ENCODE assay signal across 9 cellular contexts in genomic region chr10:32955790-32956189, GRCh38. TPM values are rescaled to one million over a fixed set of nuclear protein-coding genes. Genes with fewer than 3 reads are reported as not detected.
DNase-seq lines count a peak whose midpoint lies in the region; ATAC-seq, FAIRE-seq and TF ChIP-seq lines count a peak whose summit lies in the region.
"Had no signal": no experiment of that assay in that cellular context is flagged by ENCODE, and none has a peak within 500 bp of the region (broad histone marks: within the 10 kb centered on the region; RNA-seq: fewer than 3 reads in every experiment).

No MANE protein-coding gene starts in this region.

- FAIRE-seq in frontal cortex (lab: Jason Lieb, UNC): no peak

- BruUV-seq in PC-3 (replicated peaks; lab: Mats Ljungman, UMichigan): no TSS peak

- H3K9me3 ChIP-seq in CD4-positive, alpha-beta memory T cell (ENCODE audit: control insufficient read depth in 1 of 2, low read length in 2 of 2): no peaks in the 10 kb centered on the region
- H3K9me3 ChIP-seq in PC-3 (ENCODE audit: low read length): no peaks in the 10 kb centered on the region
- no peaks in the 10 kb centered on the region for H3K9me3 ChIP-seq in neural progenitor cell (ENCODE audit: low read depth)

- peak overlapping the region; percentile 69 for H3K27ac ChIP-seq in CD4-positive, alpha-beta memory T cell (ENCODE audit: low read depth, low read length)
- H3K27ac ChIP-seq in PC-3 (ENCODE audit: low read length): peak overlapping the region; percentile 63
- no peak overlapping the region for H3K27ac ChIP-seq in neural progenitor cell
- H3K27ac ChIP-seq in caudate nucleus (ENCODE audit: low read depth, low read length): no peak overlapping the region

- H4K20me1 ChIP-seq in PC-3 (ENCODE audit: low read length): peaks cover 66% of the 10 kb centered on the region
- peaks cover 58% of the 10 kb centered on the region for H4K20me1 ChIP-seq in neural progenitor cell (ENCODE audit: low read depth)

- no peak for DNase-seq in CD4-positive, alpha-beta memory T cell
- DNase-seq in PC-3 (no peak), epithelial cell of esophagus (ENCODE audit: low read depth) (no peak), neural progenitor cell (ENCODE audit: low spot score) (no peak), frontal cortex (ENCODE audit: low spot score in 2 of 2) (no peak), epidermal melanocyte (ENCODE audit: insufficient read length, low spot score) (no peak), caudate nucleus (lab: John Stamatoyannopoulos, UW) (no peak), SKM-1 (lab: John Stamatoyannopoulos, UW; ENCODE audit: unreplicated experiment) (no peak)
- DNase-seq: activated CD8-positive, alpha-beta memory T cell treated with anti-CD3 and anti-CD28 coated beads, Interleukin-2, amount 50 U/mL, for 48 hours had no signal

- no peaks in the 10 kb centered on the region for H3K9me2 ChIP-seq in PC-3 (replicated peaks; ENCODE audit: low read length)

- H3K79me2 ChIP-seq in PC-3 (ENCODE audit: low read length) (peaks cover 95% of the 10 kb centered on the region), neural progenitor cell (ENCODE audit: low read depth) (peaks cover 90% of the 10 kb centered on the region)

- CTCF ChIA-PET in CD4-positive, alpha-beta memory T cell (lab: Charles Lee; ENCODE audit: partially characterized antibody): interaction anchor here (0.7 to 5.3 kb wide), 6 partner anchors 8 to 180 kb away, joined by 3 to 25 read pairs (median 4); no protein-coding TSS in a partner anchor
- CTCF ChIA-PET in PC-3 (lab: Charles Lee): interaction anchor here (1.2 kb wide), 1 partner anchor 54 kb away, joined by 6 read pairs; no protein-coding TSS in a partner anchor

- no peaks in the 10 kb centered on the region for H3K27me3 Mint-ChIP-seq in CD4-positive, alpha-beta memory T cell
- peaks cover 3% of the 10 kb centered on the region for H3K27me3 Mint-ChIP-seq in neural progenitor cell (ENCODE audit: insufficient read depth, low read depth)

- no peaks in the 10 kb centered on the region for H3K27me3 ChIP-seq in CD4-positive, alpha-beta memory T cell (ENCODE audit: insufficient read depth, low read length)
- H3K27me3 ChIP-seq in PC-3 (ENCODE audit: low read length) (no peaks in the 10 kb centered on the region), neural progenitor cell (no peaks in the 10 kb centered on the region)

- H3K9ac ChIP-seq in PC-3 (ENCODE audit: low read length) (peak overlapping the region; percentile 92), neural progenitor cell (no peak overlapping the region)

- peak overlapping the region; percentile 37 to 80 for H3K4me3 ChIP-seq in CD4-positive, alpha-beta memory T cell (ENCODE audit: low read length in 2 of 2)
- H3K4me3 ChIP-seq in PC-3 (ENCODE audit: low read length) (peak overlapping the region; percentile 75), epithelial cell of esophagus (ENCODE audit: low read length) (peak overlapping the region; percentile 75), neural progenitor cell (peak overlapping the region; percentile 82)

- no peak overlapping the region for H2AFZ ChIP-seq in PC-3 (ENCODE audit: low read length)
- H2AFZ ChIP-seq in neural progenitor cell (replicated peaks): no peak overlapping the region

- intact Hi-C loops in CD4-positive, alpha-beta memory T cell (cut with micrococcal nuclease): loop anchor here (2.0 to 5.0 kb wide), 4 partner anchors 17 to 577 kb away; no protein-coding TSS in a partner anchor
- intact Hi-C loops in PC-3 (cut with micrococcal nuclease): loop anchor here (5.0 kb wide), 1 partner anchor 158 kb away; no protein-coding TSS in a partner anchor

- peak overlapping the region; percentile 83 for H3K4me2 ChIP-seq in PC-3 (ENCODE audit: low read length)
- peak overlapping the region; percentile 99 for H3K4me2 ChIP-seq in neural progenitor cell

- POLR2A ChIA-PET in CD4-positive, alpha-beta memory T cell (lab: Charles Lee; ENCODE audit: partially characterized antibody): interaction anchor here (0.9 to 10.4 kb wide), 18 partner anchors 8 to 510 kb away, joined by 3 to 131 read pairs (median 8); partner anchors contain the start of gene CCDC7
- POLR2A ChIA-PET in PC-3 (lab: Charles Lee; ENCODE audit: unreplicated experiment): interaction anchor here (0.6 to 3.1 kb wide), 3 partner anchors 25 to 380 kb away, joined by 3 to 33 read pairs (median 7); no protein-coding TSS in a partner anchor

- no peaks in the 10 kb centered on the region for H3K36me3 ChIP-seq in CD4-positive, alpha-beta memory T cell (ENCODE audit: insufficient read depth, low read length)
- peaks cover 44% of the 10 kb centered on the region for H3K36me3 ChIP-seq in PC-3 (ENCODE audit: low read depth, low read length)
- no peaks in the 10 kb centered on the region for H3K36me3 ChIP-seq in neural progenitor cell

- ATAC-seq in PC-3: no peak

- no peaks in the 10 kb centered on the region for H3K9me3 Mint-ChIP-seq in CD4-positive, alpha-beta memory T cell
- H3K9me3 Mint-ChIP-seq in neural progenitor cell: peaks cover 2% of the 10 kb centered on the region

- H3K4me1 ChIP-seq in CD4-positive, alpha-beta memory T cell (ENCODE audit: insufficient read depth, low read length): peaks cover 60% of the 10 kb centered on the region
- H3K4me1 ChIP-seq in PC-3 (ENCODE audit: insufficient read depth, low read length) (peaks cover 68% of the 10 kb centered on the region), neural progenitor cell (peaks cover 54% of the 10 kb centered on the region)

- TF ChIP-seq CTCF in PC-3 (conservative IDR thresholded peaks at IDR 0.05; ENCODE audit: low read depth, low read length): no peak
- TF ChIP-seq CTCF in epithelial cell of esophagus (IDR thresholded peaks at IDR 0.05; ENCODE audit: insufficient read depth, low read depth, low read length, missing control alignments): no peak
- TF ChIP-seq CTCF in neural progenitor cell (IDR thresholded peaks at IDR 0.05): no peak

- peak overlapping the region; percentile 65 to 94 (median 87) for H3K27ac Mint-ChIP-seq in CD4-positive, alpha-beta memory T cell
- no peak overlapping the region for H3K27ac Mint-ChIP-seq in neural progenitor cell

- H3K4me1 Mint-ChIP-seq in CD4-positive, alpha-beta memory T cell: peaks cover 57 to 70% (median 64%) of the 10 kb centered on the region in 4 donors
- peaks cover 53% of the 10 kb centered on the region for H3K4me1 Mint-ChIP-seq in neural progenitor cell

- peak overlapping the region; percentile 85 to 96 (median 89) for H3K4me3 Mint-ChIP-seq in CD4-positive, alpha-beta memory T cell
- peak overlapping the region; percentile 90 for H3K4me3 Mint-ChIP-seq in neural progenitor cell

- H3K36me3 Mint-ChIP-seq in CD4-positive, alpha-beta memory T cell: peaks cover 28 to 51% of the 10 kb centered on the region in 2 donors
- peaks cover 10% of the 10 kb centered on the region for H3K36me3 Mint-ChIP-seq in neural progenitor cell

- H3F3A ChIP-seq in PC-3 (ENCODE audit: low read length, unreplicated experiment) (peaks cover 13% of the 10 kb centered on the region), neural progenitor cell (ENCODE audit: low read depth) (peaks cover 27% of the 10 kb centered on the region)

RNA-seq across cellular contexts. Expression of gene ITGB1, which starts 2.2 kb away (rescaled TPM):
- 100 to 1,000 TPM; 420 to 435 TPM for total RNA-seq in CD4-positive, alpha-beta memory T cell
- polyA plus RNA-seq in CD4-positive, alpha-beta memory T cell: 100 to 1,000 TPM; 634 to 758 TPM
- total RNA-seq in PC-3 (2014; rRNA removed) (956 and 1,010 TPM in 2 replicates), neural progenitor cell (ENCODE audit: low replicate concordance) (229 and 358 TPM in 2 replicates), frontal cortex (110 TPM)

Comparison
In these comparisons a context has a peak if more than half of its experiments do, and no peak if none do; other contexts are left out.
1. H3K27ac ChIP-seq: peak in CD4-positive, alpha-beta memory T cell (single experiment) and PC-3 (single experiment); none in neural progenitor cell (single experiment) and caudate nucleus (single experiment).
2. Peak in every context shown above with its lines, with median percentiles within 50 percentile points of each other: H3K4me3 ChIP-seq.